ENCODE assay signal across 14 cellular contexts in genomic region chr2:18243831-18244230, GRCh38.
A peak's percentile ranks its signal among the peaks of the same experiment; 100 is the strongest.
DNase-seq lines count a peak whose midpoint lies in the region; ATAC-seq and TF ChIP-seq lines count a peak whose summit lies in the region.
"Had no signal": no experiment of that assay in that cellular context is flagged by ENCODE, and none has a peak within 500 bp of the region (broad histone marks: within the 10 kb centered on the region; RNA-seq: fewer than 3 reads in every experiment).

No MANE protein-coding gene starts in this region.

- no peak overlapping the region for H3K56ac ChIP-seq in IMR-90 (ENCODE audit: extremely low read depth, insufficient read depth, low read length)

- no peak overlapping the region for H2AK9ac ChIP-seq in IMR-90 (replicated peaks; ENCODE audit: low read depth, low read length, poor library complexity)

- H3K23ac ChIP-seq in IMR-90 (ENCODE audit: low read depth, low read length): no peak overlapping the region

- no peak overlapping the region for H3K9ac ChIP-seq in IMR-90 (ENCODE audit: low read depth, low read length)

- in situ Hi-C loops in IMR-90 (cut with MboI; ENCODE audit: low sequenced_read_pairs): no loop called here
- in situ Hi-C loops in brain microvascular endothelial cell (cut with HindIII; ENCODE audit: low pct_ligation_motif_present, low sequenced_read_pairs): no loop called here

- TF ChIP-seq POLR2A in IMR-90 (IDR thresholded peaks at IDR 0.05; ENCODE audit: low read depth, low read length): no peak

- H3K9me3 Mint-ChIP-seq in glutamatergic neuron (ENCODE audit: unreplicated experiment): peaks cover 5% of the 10 kb centered on the region
- H3K9me3 Mint-ChIP-seq: CD8-positive, alpha-beta T cell had no signal

- POLR2A ChIA-PET in IMR-90 (lab: Charles Lee; ENCODE audit: unreplicated experiment): no interaction called here

- peaks cover 6% of the 10 kb centered on the region for H3K27me3 Mint-ChIP-seq in glutamatergic neuron (ENCODE audit: unreplicated experiment)

- H3K9me3 ChIP-seq in IMR-90 (ENCODE audit: control insufficient read depth, insufficient read depth, low read length): no peaks in the 10 kb centered on the region
- H3K9me3 ChIP-seq: BE2C had no signal

- H3K4me3 Mint-ChIP-seq in glutamatergic neuron (ENCODE audit: unreplicated experiment): peak overlapping the region; percentile 50
- H3K4me3 Mint-ChIP-seq: CD14-positive monocyte; CD8-positive, alpha-beta T cell had no signal

- H3K27ac Mint-ChIP-seq in glutamatergic neuron (ENCODE audit: unreplicated experiment): peak overlapping the region; percentile 98
- H3K27ac Mint-ChIP-seq: CD14-positive monocyte; CD8-positive, alpha-beta T cell had no signal

- no peaks in the 10 kb centered on the region for H3K9me1 ChIP-seq in IMR-90 (ENCODE audit: insufficient read depth, low read length)

- no peaks in the 10 kb centered on the region for H3K79me1 ChIP-seq in IMR-90 (ENCODE audit: low read depth in 1 of 2, low read length in 2 of 2)

- no peaks in the 10 kb centered on the region for H3K36me3 Mint-ChIP-seq in glutamatergic neuron (ENCODE audit: unreplicated experiment)
- H3K36me3 Mint-ChIP-seq: CD14-positive monocyte; CD8-positive, alpha-beta T cell had no signal

- H3K27me3 ChIP-seq in IMR-90 (ENCODE audit: control insufficient read depth, insufficient read depth, low read length): no peaks in the 10 kb centered on the region
- H3K27me3 ChIP-seq in brain microvascular endothelial cell (replicated peaks): no peaks in the 10 kb centered on the region
- H3K27me3 ChIP-seq: BE2C had no signal

- CTCF ChIA-PET in IMR-90 (lab: Yijun Ruan, JAX): no interaction called here

- H2AFZ ChIP-seq in IMR-90 (replicated peaks; ENCODE audit: low read length, poor library complexity): no peak overlapping the region

- no peak overlapping the region for H4K8ac ChIP-seq in IMR-90 (ENCODE audit: low read depth in 2 of 2, low read length in 2 of 2)

- H2BK120ac ChIP-seq in IMR-90 (ENCODE audit: low read depth, low read length): no peak overlapping the region

- intact Hi-C loops in IMR-90 (cut with micrococcal nuclease): no loop called here

- no peak overlapping the region for H3K14ac ChIP-seq in IMR-90 (replicated peaks; ENCODE audit: low read depth, low read length)

- H2BK15ac ChIP-seq in IMR-90 (ENCODE audit: low read depth, low read length): no peak overlapping the region

- no peak for ATAC-seq in IMR-90 (ENCODE audit: low read depth)
- ATAC-seq: CD8-positive, alpha-beta T cell; GM12878; HCT116 had no signal

- H2BK5ac ChIP-seq in IMR-90 (ENCODE audit: low read depth, low read length, poor library complexity, severe bottlenecking): no peak overlapping the region

- H3K36me3 ChIP-seq in IMR-90 (ENCODE audit: control insufficient read depth, insufficient read depth, low read length): no peaks in the 10 kb centered on the region
- H3K36me3 ChIP-seq in brain microvascular endothelial cell (replicated peaks): no peaks in the 10 kb centered on the region
- H3K36me3 ChIP-seq: BE2C had no signal

- no peak overlapping the region for H3K4ac ChIP-seq in IMR-90 (ENCODE audit: low read depth, low read length)

- H4K5ac ChIP-seq in IMR-90 (ENCODE audit: low read depth, low read length): no peak overlapping the region

- no peak overlapping the region for H3K27ac ChIP-seq in IMR-90 (ENCODE audit: insufficient read depth, low read length)
- no peak overlapping the region for H3K27ac ChIP-seq in brain microvascular endothelial cell

- H2BK20ac ChIP-seq in IMR-90 (ENCODE audit: low read depth, low read length): no peak overlapping the region

- dilution Hi-C loops in IMR-90 (cut with HindIII; ENCODE audit: low sequenced_read_pairs, unreplicated experiment): no loop called here

- H3K4me1 ChIP-seq in IMR-90 (ENCODE audit: control insufficient read depth, insufficient read depth, low read length): no peaks in the 10 kb centered on the region
- H3K4me1 ChIP-seq: BE2C had no signal

- H3K4me3 ChIP-seq in IMR-90 (ENCODE audit: insufficient read depth, low read depth, low read length) (no peak overlapping the region), brain microvascular endothelial cell (ENCODE audit: low read depth, low read length) (no peak overlapping the region)
- H3K4me3 ChIP-seq: GM12878 had no signal

- no TSS peak for BruUV-seq in IMR-90 (replicated peaks; lab: Mats Ljungman, UMichigan)

- no peak overlapping the region for H3K4me2 ChIP-seq in IMR-90 (ENCODE audit: low read depth, low read length)

- no peak for TF ChIP-seq CTCF in IMR-90 (conservative IDR thresholded peaks at IDR 0.05; ENCODE audit: low read depth, low read length)
- no peak for TF ChIP-seq CTCF in glutamatergic neuron (IDR thresholded peaks at IDR 0.05; ENCODE audit: partially characterized antibody, unreplicated experiment)
- TF ChIP-seq CTCF in brain microvascular endothelial cell (IDR thresholded peaks at IDR 0.05; ENCODE audit: low read depth, low read length, missing control alignments): no peak

- H4K20me1 ChIP-seq in IMR-90 (ENCODE audit: insufficient read depth, low read length): no peaks in the 10 kb centered on the region

- H4K91ac ChIP-seq in IMR-90 (ENCODE audit: insufficient read depth, low read depth, low read length): no peak overlapping the region

- peak; percentile 5 for DNase-seq in IMR-90
- peak; percentile 86 to 94 for DNase-seq in NCI-H524 (lab: John Stamatoyannopoulos, UW)
- DNase-seq in glutamatergic neuron: peak; percentile 23
- no peak for DNase-seq in NCI-H526 treated with DMSO at 0.1 percent for 48 hours (lab: John Stamatoyannopoulos, UW)
- no peak for DNase-seq in ecto neural progenitor cell (ENCODE audit: low spot score)
- no peak for DNase-seq in brain microvascular endothelial cell
- no peak for DNase-seq in C1 segment of cervical spinal cord (lab: John Stamatoyannopoulos, UW)
- DNase-seq: BE2C; CD8-positive, alpha-beta T cell; COR-L47; DMS79 had no signal

- H3K4me1 Mint-ChIP-seq in glutamatergic neuron (ENCODE audit: low read depth, unreplicated experiment): peaks cover 29% of the 10 kb centered on the region
- H3K4me1 Mint-ChIP-seq: CD14-positive monocyte had no signal

- H3K18ac ChIP-seq in IMR-90 (ENCODE audit: low read depth, low read length): no peak overlapping the region

- TF ChIP-seq RAD21 in IMR-90 (IDR thresholded peaks at IDR 0.05; ENCODE audit: low read length): no peak

- no peak overlapping the region for H2AK5ac ChIP-seq in IMR-90 (ENCODE audit: low read depth, low read length)

TF ChIP-seq in IMR-90, 13 proteins besides CTCF, POLR2A, EP300 and RAD21:
- TF ChIP-seq NFE2L2 (IDR thresholded peaks at IDR 0.05; ENCODE audit: low read depth, low read length) (no peak), SMC3 (IDR thresholded peaks at IDR 0.05; ENCODE audit: low read depth, low read length) (no peak)

Comparison
In these comparisons a context has a peak if more than half of its experiments do, and no peak if none do; other contexts are left out.
1. DNase-seq: peak in IMR-90 (single experiment), NCI-H524 (2 of 2) and glutamatergic neuron (single experiment); none in NCI-H526 treated with DMSO at 0.1 percent for 48 hours (single experiment), ecto neural progenitor cell (single experiment), brain microvascular endothelial cell (single experiment) and C1 segment of cervical spinal cord (0 of 14).